Comparison of ENCODE assay signal across 24 cellular contexts in genomic region chr13:114015111-114015551, GRCh38. TPM values are rescaled to one million over a fixed set of nuclear protein-coding genes. Genes with fewer than 3 reads are reported as not detected.
A peak's percentile ranks its signal among the peaks of the same experiment; 100 is the strongest.
DNase-seq lines count a peak whose midpoint lies in the region; ATAC-seq and TF ChIP-seq lines count a peak whose summit lies in the region.
"Had no signal": no experiment of that assay in that cellular context is flagged by ENCODE, and none has a peak within 500 bp of the region (broad histone marks: within the 10 kb centered on the region; RNA-seq: fewer than 3 reads in every experiment).

No MANE protein-coding gene starts in this region.

- no peak for DNase-seq in HFFc6
- DNase-seq in NCI-H69 (lab: John Stamatoyannopoulos, UW), result peak; percentile 34
- DNase-seq in foreskin keratinocyte, result no peak
- DNase-seq in stimulated activated effector memory CD8-positive, alpha-beta T cell treated with anti-CD3 and anti-CD28 coated beads, Interleukin-12 subunit alpha, Interleukin-12 subunit beta, amount 100 ng/mL, for 72 hours (ENCODE audit: low spot score in 2 of 2), result no peak
- DNase-seq in cerebellar cortex (ENCODE audit: low spot score), result no peak
- DNase-seq: activated CD4-positive, alpha-beta T cell treated with anti-CD3 and anti-CD28 coated beads, Interleukin-2, amount 10 ng/mL, durations not matched to agents 7 days and 5 days; activated T-cell treated with anti-CD3 and anti-CD28 coated beads for 4 hours; DMS79; HCEC 1CT; head of caudate nucleus; midbrain; NCI-H345; NK-92 treated with Interleukin-12 subunit alpha and Interleukin-12 subunit beta, amount 100 ng/mL, for 24 hours; occipital lobe; right lobe of liver; RPMI8226; stimulated activated CD4-positive, alpha-beta T cell treated with anti-CD3 and anti-CD28 coated beads, Interleukin-2, amount 100 ng/mL, for 24 hours; SW 1271 had no signal

- H3K4me3 Mint-ChIP-seq in HFFc6, result no peak overlapping the region
- no peak overlapping the region for H3K4me3 Mint-ChIP-seq in stimulated activated effector memory CD8-positive, alpha-beta T cell treated with anti-CD3 and anti-CD28 coated beads, Interleukin-12 subunit alpha, Interleukin-12 subunit beta, amount 100 ng/mL, for 72 hours
- H3K4me3 Mint-ChIP-seq: activated CD4-positive, alpha-beta T cell treated with anti-CD3 and anti-CD28 coated beads, Interleukin-2, amount 10 ng/mL, durations not matched to agents 7 days and 5 days; activated naive CD8-positive, alpha-beta T cell treated with anti-CD3 and anti-CD28 coated beads, Interleukin-2, amount 50 U/mL, for 24 hours had no signal

- TF ChIP-seq CTCF in HFFc6 (IDR thresholded peaks at IDR 0.05) (no peak), foreskin keratinocyte (conservative IDR thresholded peaks at IDR 0.05) (peak; percentile 49)

- H3K9me3 Mint-ChIP-seq in HFFc6, result no peaks in the 10 kb centered on the region; the same call in 1 of the 2 replicates
- H3K9me3 Mint-ChIP-seq in stimulated activated effector memory CD8-positive, alpha-beta T cell treated with anti-CD3 and anti-CD28 coated beads, Interleukin-12 subunit alpha, Interleukin-12 subunit beta, amount 100 ng/mL, for 72 hours, result no peaks in the 10 kb centered on the region
- H3K9me3 Mint-ChIP-seq: activated CD4-positive, alpha-beta T cell treated with anti-CD3 and anti-CD28 coated beads, Interleukin-2, amount 10 ng/mL, durations not matched to agents 7 days and 5 days; activated naive CD8-positive, alpha-beta T cell treated with anti-CD3 and anti-CD28 coated beads, Interleukin-2, amount 50 U/mL, for 24 hours had no signal

- ATAC-seq in foreskin keratinocyte, result peak; percentile 35
- no peak for ATAC-seq in stimulated activated effector memory CD8-positive, alpha-beta T cell treated with anti-CD3 and anti-CD28 coated beads, Interleukin-12 subunit alpha, Interleukin-12 subunit beta, amount 100 ng/mL, for 72 hours
- no peak for ATAC-seq in GM19463 (IDR thresholded peaks at IDR 0.05; ENCODE audit: unreplicated experiment)
- no peak for ATAC-seq in HG03520 (IDR thresholded peaks at IDR 0.05; ENCODE audit: unreplicated experiment)

- peaks cover 20% of the 10 kb centered on the region for H3K4me1 Mint-ChIP-seq in HFFc6 (ENCODE audit: low read depth)
- H3K4me1 Mint-ChIP-seq in stimulated activated effector memory CD8-positive, alpha-beta T cell treated with anti-CD3 and anti-CD28 coated beads, Interleukin-12 subunit alpha, Interleukin-12 subunit beta, amount 100 ng/mL, for 72 hours, result peaks cover 6% of the 10 kb centered on the region
- H3K4me1 Mint-ChIP-seq: activated CD4-positive, alpha-beta T cell treated with anti-CD3 and anti-CD28 coated beads, Interleukin-2, amount 10 ng/mL, durations not matched to agents 7 days and 5 days had no signal

- H3K27me3 ChIP-seq in foreskin keratinocyte, result no peaks in the 10 kb centered on the region
- H3K27me3 ChIP-seq: cardiac muscle cell, right lobe of liver had no signal

- H3K27ac Mint-ChIP-seq in HFFc6, result peak overlapping the region; percentile 91
- peak overlapping the region; percentile 80 for H3K27ac Mint-ChIP-seq in stimulated activated effector memory CD8-positive, alpha-beta T cell treated with anti-CD3 and anti-CD28 coated beads, Interleukin-12 subunit alpha, Interleukin-12 subunit beta, amount 100 ng/mL, for 72 hours

- no peak overlapping the region for H3K27ac ChIP-seq in foreskin keratinocyte
- H3K27ac ChIP-seq: C4-2B, cardiac muscle cell, esophagus muscularis mucosa, right lobe of liver had no signal

- H3K27me3 Mint-ChIP-seq in HFFc6 (ENCODE audit: insufficient read depth), result peaks cover 12% of the 10 kb centered on the region
- H3K27me3 Mint-ChIP-seq: activated CD4-positive, alpha-beta T cell treated with anti-CD3 and anti-CD28 coated beads, Interleukin-2, amount 10 ng/mL, durations not matched to agents 7 days and 5 days; activated naive CD8-positive, alpha-beta T cell treated with anti-CD3 and anti-CD28 coated beads, Interleukin-2, amount 50 U/mL, for 24 hours had no signal

- H3K36me3 Mint-ChIP-seq in HFFc6 (ENCODE audit: low read depth), result peaks cover 25% of the 10 kb centered on the region
- peaks cover 19% of the 10 kb centered on the region for H3K36me3 Mint-ChIP-seq in stimulated activated effector memory CD8-positive, alpha-beta T cell treated with anti-CD3 and anti-CD28 coated beads, Interleukin-12 subunit alpha, Interleukin-12 subunit beta, amount 100 ng/mL, for 72 hours

- H3K4me1 ChIP-seq in foreskin keratinocyte, result peaks cover 5% of the 10 kb centered on the region
- H3K4me1 ChIP-seq: esophagus muscularis mucosa, right lobe of liver had no signal

RNA-seq across cellular contexts. Expression of gene C13orf46, which starts 41.3 kb away (rescaled TPM):
- total RNA-seq in HFFc6 (2021; fragmentation: NEBNext Ultra II Directional; extraction: Animal tissue kit (Norgen Biotek cat#: 25700)), result 1 to 10 TPM; 1.4 to 2.5 (median 2.0) TPM
- not detected in 2 replicates for total RNA-seq in foreskin keratinocyte
- 0.02 TPM in 1 of 2 replicates, not detected in the other for polyA plus RNA-seq in foreskin keratinocyte
- total RNA-seq: cardiac muscle cell had no signal
